In the genomic region with DNA sequence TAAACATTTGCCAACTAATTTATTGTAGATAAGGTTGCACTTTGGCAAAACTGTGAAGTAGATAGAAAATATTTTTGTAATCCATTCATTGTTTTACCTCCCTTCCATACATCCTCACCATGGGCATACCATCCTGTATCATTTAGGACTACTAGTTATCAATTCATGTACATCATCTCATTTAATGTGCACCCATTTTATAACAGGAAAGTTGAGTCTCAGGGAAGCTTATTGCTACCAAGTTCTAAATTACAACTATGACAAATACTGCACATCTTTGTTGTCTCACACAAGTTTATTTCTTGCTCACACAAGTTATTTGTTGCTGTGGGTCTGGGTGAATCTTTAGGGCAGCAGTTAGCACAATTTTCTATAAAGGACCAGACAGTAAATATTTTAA, we compare ENCODE assay signal across 26 cellular contexts.
DNase-seq lines count a peak whose midpoint lies in the region; ATAC-seq, FAIRE-seq and TF ChIP-seq lines count a peak whose summit lies in the region.
"Had no signal": no experiment of that assay in that cellular context is flagged by ENCODE, and none has a peak within 500 bp of the region (broad histone marks: within the 10 kb centered on the region; RNA-seq: fewer than 3 reads in every experiment).

No MANE protein-coding gene starts in this region.

- no peak overlapping the region for H3K4me3 Mint-ChIP-seq in progenitor cell of endocrine pancreas (ENCODE audit: low read depth)
- H3K4me3 Mint-ChIP-seq: CD14-positive monocyte; CD4-positive, alpha-beta memory T cell; CD4-positive, CD25-positive, alpha-beta regulatory T cell; CD8-positive, alpha-beta memory T cell had no signal

- peaks cover 3% of the 10 kb centered on the region for H3K9me3 Mint-ChIP-seq in progenitor cell of endocrine pancreas (ENCODE audit: low read depth)

- in situ Hi-C loops in HepG2 (cut with HindIII; ENCODE audit: extremely low pct_ligation_motif_present, low pct_unique_long_range_greater_than_20kb): no loop called here

- H3K36me3 ChIP-seq in HepG2 (replicated peaks in 1 of 2; ENCODE audit: control insufficient read depth in 1 of 2, insufficient read depth in 2 of 2, low read length in 2 of 2): no peaks in the 10 kb centered on the region
- no peaks in the 10 kb centered on the region for H3K36me3 ChIP-seq in right lobe of liver
- H3K36me3 ChIP-seq in HEK293 (ENCODE audit: control insufficient read depth in 2 of 2, insufficient read depth in 1 of 2, low read length in 2 of 2): no peaks in the 10 kb centered on the region
- H3K36me3 ChIP-seq: BE2C, BLaER1 had no signal

- CTCF ChIA-PET in HepG2 (lab: Yijun Ruan, JAX; ENCODE audit: low intra/inter-chr PET ratio, low total read pairs) (no interaction called here), HEK293 (lab: Yijun Ruan, JAX) (no interaction called here)

- peaks cover 4% of the 10 kb centered on the region for H3K79me2 ChIP-seq in HepG2 (ENCODE audit: insufficient read depth, low read length)

- TF ChIP-seq POLR2A in HepG2 (IDR thresholded peaks at IDR 0.05; ENCODE audit: insufficient read depth in 1 of 2, low read depth in 2 of 2, low read length in 2 of 2) (no peak), right lobe of liver (IDR thresholded peaks at IDR 0.05) (no peak)

- H3K4me3 ChIP-seq in HepG2 (replicated peaks in 1 of 3; ENCODE audit: insufficient read depth in 1 of 3, low read depth in 2 of 3, low read length in 3 of 3) (no peak overlapping the region), right lobe of liver (no peak overlapping the region), HEK293 (ENCODE audit: low read depth, low read length) (no peak overlapping the region)
- H3K4me3 ChIP-seq: A549, BLaER1, GM12878 had no signal

- H3K27me3 ChIP-seq in HepG2 (ENCODE audit: control insufficient read depth in 1 of 2, insufficient read depth in 2 of 2, low read length in 2 of 2) (no peaks in the 10 kb centered on the region), right lobe of liver (no peaks in the 10 kb centered on the region)
- H3K27me3 ChIP-seq: BE2C, BLaER1 had no signal

- TF ChIP-seq EP300 in HepG2 (IDR thresholded peaks at IDR 0.05; ENCODE audit: low read depth in 2 of 2, low read length in 2 of 2) (no peak), HepG2 (CRISPR knock-in tag; IDR thresholded peaks at IDR 0.05; ENCODE audit: borderline replicate concordance) (no peak)

- TF ChIP-seq CTCF in HepG2 (CRISPR knock-in tag; IDR thresholded peaks at IDR 0.05) (no peak), right lobe of liver (IDR thresholded peaks at IDR 0.05) (no peak), HEK293 (tag by site-specific recombination; IDR thresholded peaks at IDR 0.05) (no peak), progenitor cell of endocrine pancreas (IDR thresholded peaks at IDR 0.05; ENCODE audit: unreplicated experiment) (no peak)

- peaks cover 16% of the 10 kb centered on the region for H3K4me1 Mint-ChIP-seq in progenitor cell of endocrine pancreas (ENCODE audit: low read depth)
- H3K4me1 Mint-ChIP-seq: CD14-positive monocyte; CD4-positive, alpha-beta memory T cell; CD4-positive, CD25-positive, alpha-beta regulatory T cell; CD8-positive, alpha-beta memory T cell had no signal

- no peak overlapping the region for H2AFZ ChIP-seq in HepG2 (ENCODE audit: low read length)

- no peaks in the 10 kb centered on the region for H4K20me1 ChIP-seq in HepG2 (ENCODE audit: insufficient read depth, low read length)
- H4K20me1 ChIP-seq: BLaER1 had no signal

- H3K4me1 ChIP-seq in HepG2 (ENCODE audit: insufficient read depth, low read length) (peaks cover 17% of the 10 kb centered on the region), right lobe of liver (no peaks in the 10 kb centered on the region), HEK293 (ENCODE audit: control insufficient read depth, insufficient read depth, low read length) (no peaks in the 10 kb centered on the region)
- H3K4me1 ChIP-seq: A549, BLaER1 had no signal

- no peak for TF ChIP-seq RAD21 in HepG2 (CRISPR knock-in tag; IDR thresholded peaks at IDR 0.05)

- H3K9ac ChIP-seq in HepG2 (ENCODE audit: insufficient read depth, low read depth, low read length): no peak overlapping the region
- H3K9ac ChIP-seq: BLaER1 had no signal

- peak overlapping the region; percentile 19 for H3K27ac Mint-ChIP-seq in progenitor cell of endocrine pancreas
- H3K27ac Mint-ChIP-seq: CD14-positive monocyte; CD4-positive, alpha-beta memory T cell; CD4-positive, CD25-positive, alpha-beta regulatory T cell; CD8-positive, alpha-beta memory T cell had no signal

- H3K36me3 Mint-ChIP-seq in progenitor cell of endocrine pancreas (ENCODE audit: insufficient read depth): peaks cover 4% of the 10 kb centered on the region
- H3K36me3 Mint-ChIP-seq: CD14-positive monocyte; CD4-positive, alpha-beta memory T cell; CD4-positive, CD25-positive, alpha-beta regulatory T cell; CD8-positive, alpha-beta memory T cell had no signal

- DNase-seq in HepG2 (ENCODE audit: low spot score) (no peak), right lobe of liver (no peak), progenitor cell of endocrine pancreas (ENCODE audit: low spot score, unreplicated experiment) (no peak), AG08396 (ENCODE audit: low spot score) (no peak), mesenteric fat pad (ENCODE audit: low spot score) (no peak)
- DNase-seq: BE2C; C1 segment of cervical spinal cord; CD4-positive, alpha-beta memory T cell; CD4-positive, CD25-positive, alpha-beta regulatory T cell; CD8-positive, alpha-beta memory T cell; COR-L47; DMS 273 treated with DMSO at 0.1 percent for 48 hours; DMS153; DMS53; DMS79; DND-41; EL; GDM1 had no signal

- no peak overlapping the region for H3K4me2 ChIP-seq in HepG2 (ENCODE audit: low read depth, low read length)
- H3K4me2 ChIP-seq: A549, BLaER1 had no signal

- FAIRE-seq in HepG2 (lab: Jason Lieb, UNC): no peak
- FAIRE-seq: A549, GM12878, GM12892, GM18507 had no signal

- intact Hi-C loops in HepG2 (cut with micrococcal nuclease; ENCODE audit: unreplicated experiment): no loop called here
- intact Hi-C loops in right lobe of liver (cut with DNase I): no loop called here

- ATAC-seq in HepG2 (no peak), right lobe of liver (no peak)
- ATAC-seq: A549, GM12878 had no signal

- POLR2A ChIA-PET in HepG2 (lab: Yijun Ruan, JAX): no interaction called here
- POLR2A ChIA-PET in HEK293 (lab: Yijun Ruan, JAX): no interaction called here

- no peaks in the 10 kb centered on the region for H3K9me3 ChIP-seq in HepG2 (ENCODE audit: low read length)
- no peaks in the 10 kb centered on the region for H3K9me3 ChIP-seq in right lobe of liver
- no peaks in the 10 kb centered on the region for H3K9me3 ChIP-seq in HEK293 (ENCODE audit: control insufficient read depth, insufficient read depth, low read depth, low read length)
- H3K9me3 ChIP-seq: A549, BE2C, BLaER1 had no signal

- H3K27ac ChIP-seq in HepG2 (ENCODE audit: extremely low read length, insufficient read depth, low read length): no peak overlapping the region
- H3K27ac ChIP-seq in right lobe of liver: no peak overlapping the region
- H3K27ac ChIP-seq in HEK293 (ENCODE audit: extremely low read depth, low read depth, low read length): no peak overlapping the region
- H3K27ac ChIP-seq: 22Rv1, A549, BLaER1 had no signal

- BruUV-seq in HepG2 (replicated peaks; lab: Mats Ljungman, UMichigan): no TSS peak

- H3K27me3 Mint-ChIP-seq in progenitor cell of endocrine pancreas: no peaks in the 10 kb centered on the region
- H3K27me3 Mint-ChIP-seq: CD4-positive, CD25-positive, alpha-beta regulatory T cell; CD8-positive, alpha-beta memory T cell had no signal

TF ChIP-seq in HepG2, 621 proteins besides CTCF, POLR2A, EP300 and RAD21:
- no peak for TF ChIP-seq MIXL1 (CRISPR knock-in tag; IDR thresholded peaks at IDR 0.05)
- peak; percentile 57 for TF ChIP-seq ZNF629 (CRISPR knock-in tag; conservative IDR thresholded peaks at IDR 0.05)

TF ChIP-seq in HEK293, 187 proteins besides CTCF, POLR2A, EP300 and RAD21:
- TF ChIP-seq ZNF664 (tag by site-specific recombination; IDR thresholded peaks at IDR 0.05) (peak; percentile 90), ZNF394 (tag by site-specific recombination; IDR thresholded peaks at IDR 0.05; ENCODE audit: borderline replicate concordance) (no peak), ZFP41 (tag by site-specific recombination; IDR thresholded peaks at IDR 0.05; ENCODE audit: borderline replicate concordance) (no peak), ZNF354C (tag by site-specific recombination; IDR thresholded peaks at IDR 0.05; ENCODE audit: borderline replicate concordance, low read depth) (no peak)
- TF ChIP-seq, protein P1, sequence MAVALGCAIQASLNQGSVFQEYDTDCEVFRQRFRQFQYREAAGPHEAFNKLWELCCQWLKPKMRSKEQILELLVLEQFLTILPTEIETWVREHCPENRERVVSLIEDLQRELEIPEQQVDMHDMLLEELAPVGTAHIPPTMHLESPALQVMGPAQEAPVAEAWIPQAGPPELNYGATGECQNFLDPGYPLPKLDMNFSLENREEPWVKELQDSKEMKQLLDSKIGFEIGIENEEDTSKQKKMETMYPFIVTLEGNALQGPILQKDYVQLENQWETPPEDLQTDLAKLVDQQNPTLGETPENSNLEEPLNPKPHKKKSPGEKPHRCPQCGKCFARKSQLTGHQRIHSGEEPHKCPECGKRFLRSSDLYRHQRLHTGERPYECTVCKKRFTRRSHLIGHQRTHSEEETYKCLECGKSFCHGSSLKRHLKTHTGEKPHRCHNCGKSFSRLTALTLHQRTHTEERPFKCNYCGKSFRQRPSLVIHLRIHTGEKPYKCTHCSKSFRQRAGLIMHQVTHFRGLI (tag by site-specific recombination; IDR thresholded peaks at IDR 0.05): no peak
